ENCODE assay signal across 4 cellular contexts in genomic region chr12:9738906-9739305, GRCh38. TPM values are rescaled to one million over a fixed set of nuclear protein-coding genes. Genes with fewer than 3 reads are reported as not detected.
"Had no signal": no experiment of that assay in that cellular context is flagged by ENCODE, and none has a peak within 500 bp of the region (broad histone marks: within the 10 kb centered on the region; RNA-seq: fewer than 3 reads in every experiment).

No MANE protein-coding gene starts in this region.

RNA-seq across cellular contexts. Expression of gene CLECL1, which starts 6.0 kb away (rescaled TPM):
- total RNA-seq: epithelial cell of proximal tubule, gastroesophageal sphincter, left ventricle myocardium superior, skeletal muscle tissue had no signal
